ENCODE assay signal across 8 cellular contexts in the genomic region with DNA sequence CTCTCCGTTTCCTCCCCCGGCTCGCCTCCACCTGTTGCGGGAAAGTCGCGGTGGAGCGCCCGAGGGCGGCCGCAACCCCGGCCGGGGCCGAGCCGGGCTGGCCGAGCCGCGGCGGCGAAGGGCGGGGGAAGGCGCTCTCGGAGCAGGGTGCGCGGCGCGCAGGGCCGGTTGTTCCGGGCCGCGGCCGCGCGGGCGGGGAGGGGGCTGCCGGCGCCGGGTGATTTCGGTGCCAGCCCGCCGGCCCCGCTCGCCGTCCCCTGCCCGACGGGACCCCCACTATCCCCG. TPM values are rescaled to one million over a fixed set of nuclear protein-coding genes. Genes with fewer than 3 reads are reported as not detected.
DNase-seq lines count a peak whose midpoint lies in the region; ATAC-seq and TF ChIP-seq lines count a peak whose summit lies in the region.

No MANE protein-coding gene starts in this region.

- no peaks in the 10 kb centered on the region for H3K27me3 ChIP-seq in Caco-2 (replicated peaks; ENCODE audit: control insufficient read depth, insufficient read depth, low read length)
- no peaks in the 10 kb centered on the region for H3K27me3 ChIP-seq in ascending aorta
- H3K27me3 ChIP-seq in iPS-20b (ENCODE audit: insufficient read depth, low read length), result peaks cover 52% of the 10 kb centered on the region

- H3K4me3 Mint-ChIP-seq in Caco-2 (ENCODE audit: unreplicated experiment), result peak overlapping the region; percentile 81
- H3K4me3 Mint-ChIP-seq in stimulated activated memory B cell treated with anti-CD40 and anti-IgM and Interleukin-4, amounts not matched to agents 10 μg/mL and 1 μg/mL and 100 μg/mL, for 72 hours, result peak overlapping the region; percentile 69

- H3K4me1 ChIP-seq in Caco-2, result peaks cover 8% of the 10 kb centered on the region
- H3K4me1 ChIP-seq in ascending aorta, result peaks cover 4 to 8% of the 10 kb centered on the region in 2 donors
- H3K4me1 ChIP-seq in iPS-20b (ENCODE audit: insufficient read depth, low read length), result peaks cover 18% of the 10 kb centered on the region; the same call in 1 of the 2 replicates

- H3K4me3 ChIP-seq in Caco-2 (ENCODE audit: low read depth, low read length) (peak overlapping the region; percentile 94), ascending aorta (peak overlapping the region; percentile 97 to 98), iPS-20b (ENCODE audit: low read length) (peak overlapping the region; percentile 88; the same call in 1 of the 2 replicates)

- BruUV-seq in Caco-2 (replicated peaks; lab: Mats Ljungman, UMichigan), result no TSS peak

- H3K4me1 Mint-ChIP-seq in Caco-2 (ENCODE audit: low read depth, unreplicated experiment), result peaks cover 21% of the 10 kb centered on the region
- peaks cover 6% of the 10 kb centered on the region for H3K4me1 Mint-ChIP-seq in stimulated activated memory B cell treated with anti-CD40 and anti-IgM and Interleukin-4, amounts not matched to agents 10 μg/mL and 1 μg/mL and 100 μg/mL, for 72 hours

- H3K9me3 ChIP-seq in Caco-2 (no peaks in the 10 kb centered on the region), ascending aorta (no peaks in the 10 kb centered on the region), iPS-20b (ENCODE audit: insufficient read depth, low read depth, low read length) (no peaks in the 10 kb centered on the region)

- H3K36me3 Mint-ChIP-seq in Caco-2 (ENCODE audit: insufficient read depth, unreplicated experiment), result peaks cover 8% of the 10 kb centered on the region
- no peaks in the 10 kb centered on the region for H3K36me3 Mint-ChIP-seq in stimulated activated memory B cell treated with anti-CD40 and anti-IgM and Interleukin-4, amounts not matched to agents 10 μg/mL and 1 μg/mL and 100 μg/mL, for 72 hours

- H3K36me3 ChIP-seq in Caco-2 (ENCODE audit: control insufficient read depth, insufficient read depth, low read length), result no peaks in the 10 kb centered on the region
- H3K36me3 ChIP-seq in ascending aorta, result peaks cover 0 to 3% of the 10 kb centered on the region in 2 donors
- no peaks in the 10 kb centered on the region for H3K36me3 ChIP-seq in iPS-20b (ENCODE audit: insufficient read depth, low read depth, low read length)

- intact Hi-C loops in Caco-2 (cut with micrococcal nuclease; ENCODE audit: unreplicated experiment) (loop anchor here (1.0 to 2.0 kb wide), 4 partner anchors 51 to 299 kb away; a partner anchor contains a TSS), ascending aorta (cut with DNase I) (loop anchor here (1.0 kb wide), 1 partner anchor 261 kb away; a partner anchor contains a TSS)

- no peak for TF ChIP-seq CTCF in Caco-2 (IDR thresholded peaks at IDR 0.05; ENCODE audit: insufficient read depth in 1 of 2, low read depth in 1 of 2, low read length in 1 of 2, severe bottlenecking in 1 of 2, unreplicated experiment in 1 of 2)
- TF ChIP-seq CTCF in ascending aorta (IDR thresholded peaks at IDR 0.05), result no peak

- no peak for DNase-seq in Caco-2
- DNase-seq in ascending aorta (ENCODE audit: low spot score in 2 of 2), result no peak
- DNase-seq in stimulated activated naive CD4-positive, alpha-beta T cell treated with Interleukin-2 at 50 U/mL for 16 hours (lab: John Stamatoyannopoulos, UW), result no peak
- DNase-seq in NAMALWA (ENCODE audit: low spot score), result no peak

- peak overlapping the region; percentile 83 for H3K27ac Mint-ChIP-seq in Caco-2 (ENCODE audit: unreplicated experiment)
- H3K27ac Mint-ChIP-seq in stimulated activated memory B cell treated with anti-CD40 and anti-IgM and Interleukin-4, amounts not matched to agents 10 μg/mL and 1 μg/mL and 100 μg/mL, for 72 hours, result no peak overlapping the region

- H3K9me3 Mint-ChIP-seq in Caco-2 (ENCODE audit: unreplicated experiment), result no peaks in the 10 kb centered on the region
- H3K9me3 Mint-ChIP-seq in stimulated activated memory B cell treated with anti-CD40 and anti-IgM and Interleukin-4, amounts not matched to agents 10 μg/mL and 1 μg/mL and 100 μg/mL, for 72 hours, result no peaks in the 10 kb centered on the region

- CTCF ChIA-PET in Caco-2 (lab: Charles Lee), result interaction anchor here (0.6 to 2.3 kb wide), 22 partner anchors 11 to 309 kb away, joined by 3 to 16 read pairs (median 5); a partner anchor contains a TSS

- H3K27ac ChIP-seq in ascending aorta (no peak overlapping the region), iPS-20b (ENCODE audit: low read length) (no peak overlapping the region)

- peak overlapping the region; percentile 77; the same call in 1 of the 2 replicates for H3K9ac ChIP-seq in iPS-20b (ENCODE audit: low read depth, low read length)

- ATAC-seq in GM19395 (IDR thresholded peaks at IDR 0.05; ENCODE audit: unreplicated experiment) (peak; percentile 65), HG03354 (IDR thresholded peaks at IDR 0.05; ENCODE audit: poor library complexity, severe bottlenecking, unreplicated experiment) (peak; percentile 67)
- ATAC-seq in stimulated activated memory B cell treated with anti-CD40 and anti-IgM and Interleukin-4, amounts not matched to agents 10 μg/mL and 1 μg/mL and 100 μg/mL, for 72 hours, result peak; percentile 63

- POLR2A ChIA-PET in Caco-2 (lab: Charles Lee), result interaction anchor here (1.3 to 1.5 kb wide), 2 partner anchors 261 to 300 kb away, joined by 6 to 23 read pairs; a partner anchor contains a TSS

- H3K27me3 Mint-ChIP-seq in Caco-2 (ENCODE audit: insufficient read depth, unreplicated experiment), result no peaks in the 10 kb centered on the region
- peaks cover 39% of the 10 kb centered on the region for H3K27me3 Mint-ChIP-seq in stimulated activated memory B cell treated with anti-CD40 and anti-IgM and Interleukin-4, amounts not matched to agents 10 μg/mL and 1 μg/mL and 100 μg/mL, for 72 hours

RNA-seq across cellular contexts. Expression of a gene that starts 0.2 kb away (rescaled TPM):
- total RNA-seq in Caco-2 (2022) (55.3 and 57.4 TPM in 2 replicates), ascending aorta (not detected)

Comparison
In these comparisons a context has a peak if more than half of its experiments do, and no peak if none do; other contexts are left out.
1. RNA of a gene that starts 0.2 kb away (total RNA-seq): 55.3 to 57.4 TPM in Caco-2; not detected in ascending aorta (single experiment); every median in the first group is over 10 times any median in the second.
2. Peak in every context shown above with its lines, with median percentiles within 50 percentile points of each other: H3K4me3 ChIP-seq and ATAC-seq.